14 cellular contexts compared by ENCODE assay signal in genomic region chr7:1591396-1591795, GRCh38. TPM values are rescaled to one million over a fixed set of nuclear protein-coding genes. Genes with fewer than 3 reads are reported as not detected.
A peak's percentile ranks its signal among the peaks of the same experiment; 100 is the strongest.
DNase-seq lines count a peak whose midpoint lies in the region; ATAC-seq lines count a peak whose summit lies in the region.
"Had no signal": no experiment of that assay in that cellular context is flagged by ENCODE, and none has a peak within 500 bp of the region (broad histone marks: within the 10 kb centered on the region; RNA-seq: fewer than 3 reads in every experiment).

No MANE protein-coding gene starts in this region.

- POLR2A ChIA-PET in activated naive CD8-positive, alpha-beta T cell treated with anti-CD3 and anti-CD28 coated beads, Interleukin-2, amount 10 ng/mL, durations not matched to agents 7 days and 5 days (lab: Charles Lee), result no interaction called here

- no peaks in the 10 kb centered on the region for H3K36me3 ChIP-seq in KOPT-K1 (ENCODE audit: insufficient read depth, low read length)
- H3K36me3 ChIP-seq: HAP-1, Peyer's patch had no signal

- H3K27ac Mint-ChIP-seq in activated naive CD4-positive, alpha-beta T cell treated with anti-CD3 and anti-CD28 coated beads, Interleukin-2, amount 50 U/mL, for 24 hours, result peak overlapping the region; percentile 44
- no peak overlapping the region for H3K27ac Mint-ChIP-seq in activated naive CD8-positive, alpha-beta T cell treated with anti-CD3 and anti-CD28 coated beads, Interleukin-2, amount 10 ng/mL, durations not matched to agents 7 days and 5 days
- H3K27ac Mint-ChIP-seq in stimulated activated effector memory CD8-positive, alpha-beta T cell treated with anti-CD3 and anti-CD28 coated beads, Interleukin-12 subunit alpha, Interleukin-12 subunit beta, amount 100 ng/mL, for 72 hours, result no peak overlapping the region

- no peak overlapping the region for H3K4me3 Mint-ChIP-seq in activated naive CD4-positive, alpha-beta T cell treated with anti-CD3 and anti-CD28 coated beads, Interleukin-2, amount 50 U/mL, for 24 hours
- peak overlapping the region; percentile 39 for H3K4me3 Mint-ChIP-seq in activated naive CD8-positive, alpha-beta T cell treated with anti-CD3 and anti-CD28 coated beads, Interleukin-2, amount 10 ng/mL, durations not matched to agents 7 days and 5 days
- peak overlapping the region; percentile 41 for H3K4me3 Mint-ChIP-seq in stimulated activated effector memory CD8-positive, alpha-beta T cell treated with anti-CD3 and anti-CD28 coated beads, Interleukin-12 subunit alpha, Interleukin-12 subunit beta, amount 100 ng/mL, for 72 hours

- no peaks in the 10 kb centered on the region for H3K36me3 Mint-ChIP-seq in activated naive CD4-positive, alpha-beta T cell treated with anti-CD3 and anti-CD28 coated beads, Interleukin-2, amount 50 U/mL, for 24 hours
- H3K36me3 Mint-ChIP-seq in activated naive CD8-positive, alpha-beta T cell treated with anti-CD3 and anti-CD28 coated beads, Interleukin-2, amount 10 ng/mL, durations not matched to agents 7 days and 5 days, result no peaks in the 10 kb centered on the region
- H3K36me3 Mint-ChIP-seq in stimulated activated effector memory CD8-positive, alpha-beta T cell treated with anti-CD3 and anti-CD28 coated beads, Interleukin-12 subunit alpha, Interleukin-12 subunit beta, amount 100 ng/mL, for 72 hours, result peaks cover 6% of the 10 kb centered on the region

- H3K9me3 Mint-ChIP-seq in activated naive CD4-positive, alpha-beta T cell treated with anti-CD3 and anti-CD28 coated beads, Interleukin-2, amount 50 U/mL, for 24 hours, result no peaks in the 10 kb centered on the region
- H3K9me3 Mint-ChIP-seq in activated naive CD8-positive, alpha-beta T cell treated with anti-CD3 and anti-CD28 coated beads, Interleukin-2, amount 10 ng/mL, durations not matched to agents 7 days and 5 days, result peaks cover 2% of the 10 kb centered on the region
- H3K9me3 Mint-ChIP-seq in stimulated activated effector memory CD8-positive, alpha-beta T cell treated with anti-CD3 and anti-CD28 coated beads, Interleukin-12 subunit alpha, Interleukin-12 subunit beta, amount 100 ng/mL, for 72 hours, result no peaks in the 10 kb centered on the region

- peak overlapping the region; percentile 70 for H3K27ac ChIP-seq in KOPT-K1 (ENCODE audit: low read depth, low read length, poor library complexity, severe bottlenecking)
- H3K27ac ChIP-seq: Peyer's patch had no signal

- H3K9me3 ChIP-seq in KOPT-K1 (ENCODE audit: insufficient read depth, low read length, poor library complexity, severe bottlenecking), result peaks cover 5% of the 10 kb centered on the region
- H3K9me3 ChIP-seq: HAP-1, Peyer's patch had no signal

- DNase-seq in activated naive CD4-positive, alpha-beta T cell treated with Interleukin-2 at 50 U/mL for 16 hours, result no peak
- DNase-seq in activated naive CD8-positive, alpha-beta T cell treated with anti-CD3 and anti-CD28 coated beads, Interleukin-2, amount 10 ng/mL, durations not matched to agents 7 days and 5 days, result no peak
- DNase-seq in stimulated activated effector memory CD8-positive, alpha-beta T cell treated with anti-CD3 and anti-CD28 coated beads, Interleukin-12 subunit alpha, Interleukin-12 subunit beta, amount 100 ng/mL, for 72 hours (ENCODE audit: low spot score in 2 of 2), result no peak
- DNase-seq in DMS153 (lab: John Stamatoyannopoulos, UW), result no peak
- DNase-seq: CD4-positive, alpha-beta memory T cell; NCI-H1436 treated with DMSO at 0.1 percent for 48 hours; NCI-H2107; SIG-M5 had no signal

- ATAC-seq in activated naive CD8-positive, alpha-beta T cell treated with anti-CD3 and anti-CD28 coated beads, Interleukin-2, amount 10 ng/mL, durations not matched to agents 7 days and 5 days (ENCODE audit: low read depth), result no peak
- ATAC-seq in stimulated activated effector memory CD8-positive, alpha-beta T cell treated with anti-CD3 and anti-CD28 coated beads, Interleukin-12 subunit alpha, Interleukin-12 subunit beta, amount 100 ng/mL, for 72 hours, result no peak
- no peak for ATAC-seq in HG03108 (IDR thresholded peaks at IDR 0.05; ENCODE audit: unreplicated experiment)
- ATAC-seq in HG02798 (IDR thresholded peaks at IDR 0.05; ENCODE audit: poor library complexity, unreplicated experiment), result no peak

- peaks cover 12% of the 10 kb centered on the region for H3K27me3 Mint-ChIP-seq in activated naive CD4-positive, alpha-beta T cell treated with anti-CD3 and anti-CD28 coated beads, Interleukin-2, amount 50 U/mL, for 24 hours
- H3K27me3 Mint-ChIP-seq in activated naive CD8-positive, alpha-beta T cell treated with anti-CD3 and anti-CD28 coated beads, Interleukin-2, amount 10 ng/mL, durations not matched to agents 7 days and 5 days, result peaks cover 28% of the 10 kb centered on the region

- peaks cover 20% of the 10 kb centered on the region for H3K4me1 Mint-ChIP-seq in activated naive CD4-positive, alpha-beta T cell treated with anti-CD3 and anti-CD28 coated beads, Interleukin-2, amount 50 U/mL, for 24 hours
- H3K4me1 Mint-ChIP-seq in activated naive CD8-positive, alpha-beta T cell treated with anti-CD3 and anti-CD28 coated beads, Interleukin-2, amount 10 ng/mL, durations not matched to agents 7 days and 5 days, result peaks cover 14% of the 10 kb centered on the region
- peaks cover 21% of the 10 kb centered on the region for H3K4me1 Mint-ChIP-seq in stimulated activated effector memory CD8-positive, alpha-beta T cell treated with anti-CD3 and anti-CD28 coated beads, Interleukin-12 subunit alpha, Interleukin-12 subunit beta, amount 100 ng/mL, for 72 hours

RNA-seq across cellular contexts. Expression of gene PSMG3, which starts 21.6 kb away (rescaled TPM):
- 10 to 100 TPM; 26.8 to 33.0 TPM for total RNA-seq in activated naive CD8-positive, alpha-beta T cell treated with anti-CD3 and anti-CD28 coated beads, Interleukin-2, amount 10 ng/mL, durations not matched to agents 7 days and 5 days

RNA-seq across cellular contexts. Expression of gene TMEM184A, which starts 35.4 kb away (rescaled TPM):
- total RNA-seq in activated naive CD8-positive, alpha-beta T cell treated with anti-CD3 and anti-CD28 coated beads, Interleukin-2, amount 10 ng/mL, durations not matched to agents 7 days and 5 days, result not detected
- total RNA-seq: CD4-positive, alpha-beta memory T cell had no signal
